8 cellular contexts compared by ENCODE assay signal in genomic region chr1:152013664-152014237, GRCh38. TPM values are rescaled to one million over a fixed set of nuclear protein-coding genes. Genes with fewer than 3 reads are reported as not detected.
DNase-seq lines count a peak whose midpoint lies in the region; TF ChIP-seq lines count a peak whose summit lies in the region.
"Had no signal": no experiment of that assay in that cellular context is flagged by ENCODE, and none has a peak within 500 bp of the region (broad histone marks: within the 10 kb centered on the region; RNA-seq: fewer than 3 reads in every experiment).

No MANE protein-coding gene starts in this region.

- peaks cover 4% of the 10 kb centered on the region for H3K4me1 Mint-ChIP-seq in activated CD4-positive, alpha-beta T cell treated with anti-CD3 and anti-CD28 coated beads, Interleukin-2, amount 10 ng/mL, durations not matched to agents 7 days and 5 days
- peaks cover 4% of the 10 kb centered on the region for H3K4me1 Mint-ChIP-seq in type B pancreatic cell (ENCODE audit: unreplicated experiment)
- peaks cover 6% of the 10 kb centered on the region for H3K4me1 Mint-ChIP-seq in mesothelial cell of epicardium

- TF ChIP-seq CTCF in right atrium auricular region (IDR thresholded peaks at IDR 0.05) (peak; percentile 15 to 65), type B pancreatic cell (conservative IDR thresholded peaks at IDR 0.05) (peak; percentile 68), mesothelial cell of epicardium (IDR thresholded peaks at IDR 0.05; ENCODE audit: unreplicated experiment) (no peak)

- no peak overlapping the region for H2AFZ ChIP-seq in Karpas-422 (ENCODE audit: low read length)

- CTCF ChIA-PET in activated CD4-positive, alpha-beta T cell treated with anti-CD3 and anti-CD28 coated beads, Interleukin-2, amount 10 ng/mL, durations not matched to agents 7 days and 5 days (lab: Charles Lee) = interaction anchor here (0.6 to 2.7 kb wide), 9 partner anchors 10 to 233 kb away, joined by 3 to 13 read pairs (median 4); no protein-coding TSS in a partner anchor

- H3K27me3 ChIP-seq in Karpas-422 (ENCODE audit: low read length) (no peaks in the 10 kb centered on the region), right atrium auricular region (no peaks in the 10 kb centered on the region)

- no peaks in the 10 kb centered on the region for H3K79me2 ChIP-seq in Karpas-422 (ENCODE audit: low read length)

- POLR2A ChIA-PET in activated CD4-positive, alpha-beta T cell treated with anti-CD3 and anti-CD28 coated beads, Interleukin-2, amount 10 ng/mL, durations not matched to agents 7 days and 5 days (lab: Charles Lee) = no interaction called here

- H3K27ac ChIP-seq in Karpas-422 (ENCODE audit: low read length) (no peak overlapping the region), right atrium auricular region (no peak overlapping the region)
- H3K27ac ChIP-seq: SK-N-MC had no signal

- H3K27ac Mint-ChIP-seq in activated CD4-positive, alpha-beta T cell treated with anti-CD3 and anti-CD28 coated beads, Interleukin-2, amount 10 ng/mL, durations not matched to agents 7 days and 5 days = no peak overlapping the region
- H3K27ac Mint-ChIP-seq in type B pancreatic cell = peak overlapping the region; percentile 24
- H3K27ac Mint-ChIP-seq in mesothelial cell of epicardium = no peak overlapping the region

- no peaks in the 10 kb centered on the region for H3K36me3 Mint-ChIP-seq in activated CD4-positive, alpha-beta T cell treated with anti-CD3 and anti-CD28 coated beads, Interleukin-2, amount 10 ng/mL, durations not matched to agents 7 days and 5 days (ENCODE audit: low read depth)
- H3K36me3 Mint-ChIP-seq in type B pancreatic cell = no peaks in the 10 kb centered on the region
- no peaks in the 10 kb centered on the region for H3K36me3 Mint-ChIP-seq in mesothelial cell of epicardium

- H3K4me3 ChIP-seq in Karpas-422 (ENCODE audit: low read length) = no peak overlapping the region
- H3K4me3 ChIP-seq in right atrium auricular region = no peak overlapping the region
- H3K4me3 ChIP-seq: SK-N-MC had no signal

- no peaks in the 10 kb centered on the region for H3K9me2 ChIP-seq in Karpas-422 (replicated peaks; ENCODE audit: insufficient read depth, low read length)

- H4K20me1 ChIP-seq in Karpas-422 (ENCODE audit: insufficient read depth, low read depth, low read length) = no peaks in the 10 kb centered on the region

- H3K4me3 Mint-ChIP-seq in activated CD4-positive, alpha-beta T cell treated with anti-CD3 and anti-CD28 coated beads, Interleukin-2, amount 10 ng/mL, durations not matched to agents 7 days and 5 days = no peak overlapping the region
- no peak overlapping the region for H3K4me3 Mint-ChIP-seq in type B pancreatic cell
- no peak overlapping the region for H3K4me3 Mint-ChIP-seq in mesothelial cell of epicardium

- H3K4me1 ChIP-seq in Karpas-422 (ENCODE audit: low read length) = no peaks in the 10 kb centered on the region
- no peaks in the 10 kb centered on the region for H3K4me1 ChIP-seq in right atrium auricular region

- DNase-seq in ELF-1 (ENCODE audit: low read depth, low spot score) (peak; percentile 84), Karpas-422 (peak; percentile 77), right atrium auricular region (ENCODE audit: low spot score) (no peak), type B pancreatic cell (ENCODE audit: extremely low spot score, unreplicated experiment) (no peak), mucosa of gallbladder (ENCODE audit: low spot score) (no peak), mesothelial cell of epicardium (ENCODE audit: low spot score in 2 of 2, unreplicated experiment in 2 of 2) (no peak)
- DNase-seq in activated CD4-positive, alpha-beta T cell treated with anti-CD3 and anti-CD28 coated beads, Interleukin-2, amount 10 ng/mL, durations not matched to agents 7 days and 5 days = peak; percentile 58

- H3K9ac ChIP-seq in Karpas-422 (ENCODE audit: low read length) = no peak overlapping the region

- no peaks in the 10 kb centered on the region for H3K9me3 Mint-ChIP-seq in activated CD4-positive, alpha-beta T cell treated with anti-CD3 and anti-CD28 coated beads, Interleukin-2, amount 10 ng/mL, durations not matched to agents 7 days and 5 days
- no peaks in the 10 kb centered on the region for H3K9me3 Mint-ChIP-seq in type B pancreatic cell
- no peaks in the 10 kb centered on the region for H3K9me3 Mint-ChIP-seq in mesothelial cell of epicardium

- H3K4me2 ChIP-seq in Karpas-422 (ENCODE audit: low read depth, low read length, poor library complexity, severe bottlenecking) = no peak overlapping the region

- H3K36me3 ChIP-seq in Karpas-422 (ENCODE audit: insufficient read depth, low read length) (no peaks in the 10 kb centered on the region), right atrium auricular region (no peaks in the 10 kb centered on the region)

- H3K9me3 ChIP-seq in Karpas-422 (ENCODE audit: low read length) = no peaks in the 10 kb centered on the region
- H3K9me3 ChIP-seq in right atrium auricular region = no peaks in the 10 kb centered on the region

- peaks cover 29% of the 10 kb centered on the region for H3K27me3 Mint-ChIP-seq in activated CD4-positive, alpha-beta T cell treated with anti-CD3 and anti-CD28 coated beads, Interleukin-2, amount 10 ng/mL, durations not matched to agents 7 days and 5 days
- H3K27me3 Mint-ChIP-seq in type B pancreatic cell = peaks cover 5% of the 10 kb centered on the region
- H3K27me3 Mint-ChIP-seq in mesothelial cell of epicardium (ENCODE audit: low read depth) = no peaks in the 10 kb centered on the region

RNA-seq across cellular contexts. Expression of gene S100A10, which starts 20.1 kb away (rescaled TPM):
- 0.56 and 4.2 TPM in 2 replicates for total RNA-seq in Karpas-422 (2014; rRNA removed; shearing (Covaris generic); ENCODE audit: low replicate concordance)
- 100 to 1,000 TPM; 561 to 662 TPM for total RNA-seq in activated CD4-positive, alpha-beta T cell treated with anti-CD3 and anti-CD28 coated beads, Interleukin-2, amount 10 ng/mL, durations not matched to agents 7 days and 5 days
- total RNA-seq in right atrium auricular region (100 to 1,000 TPM in 1 of 2 donors, 10 to 100 TPM in 1; 75.2 to 116 TPM), type B pancreatic cell (ENCODE audit: low replicate concordance) (316 and 1,258 TPM in 2 replicates), mucosa of gallbladder (212 TPM), mesothelial cell of epicardium (219 to 234 TPM (median 222 TPM) in 3 replicates)

RNA-seq across cellular contexts. Expression of gene S100A11, which starts 23.1 kb away (rescaled TPM):
- total RNA-seq in Karpas-422 (2014; rRNA removed; shearing (Covaris generic); ENCODE audit: low replicate concordance) = 68.5 and 155 TPM in 2 replicates
- 100 to 1,000 TPM; 367 to 412 TPM for total RNA-seq in activated CD4-positive, alpha-beta T cell treated with anti-CD3 and anti-CD28 coated beads, Interleukin-2, amount 10 ng/mL, durations not matched to agents 7 days and 5 days
- total RNA-seq in right atrium auricular region = 100 to 1,000 TPM in 1 of 2 donors, 10 to 100 TPM in 1; 59.0 to 172 TPM
- total RNA-seq in type B pancreatic cell (ENCODE audit: low replicate concordance) = 511 and 1,438 TPM in 2 replicates
- 308 TPM for total RNA-seq in mucosa of gallbladder
- 351 to 373 TPM (median 358 TPM) in 3 replicates for total RNA-seq in mesothelial cell of epicardium

Comparison
In these comparisons a context has a peak if more than half of its experiments do, and no peak if none do; other contexts are left out.
1. DNase-seq: peak in ELF-1 (single experiment), Karpas-422 (single experiment) and activated CD4-positive, alpha-beta T cell treated with anti-CD3 and anti-CD28 coated beads, Interleukin-2, amount 10 ng/mL, durations not matched to agents 7 days and 5 days (single experiment); none in right atrium auricular region (single experiment), type B pancreatic cell (single experiment), mucosa of gallbladder (single experiment) and mesothelial cell of epicardium (0 of 2).
2. RNA of gene S100A10, which starts 20.1 kb away (total RNA-seq): 561 to 662 TPM in activated CD4-positive, alpha-beta T cell treated with anti-CD3 and anti-CD28 coated beads, Interleukin-2, amount 10 ng/mL, durations not matched to agents 7 days and 5 days, 316 to 1,258 TPM in type B pancreatic cell, 219 to 234 TPM in mesothelial cell of epicardium, 212 TPM in mucosa of gallbladder (single experiment) and 75.2 to 116 TPM in right atrium auricular region; 0.56 to 4.2 TPM in Karpas-422; every median in the first group is over 10 times any median in the second.